In the genomic region with DNA sequence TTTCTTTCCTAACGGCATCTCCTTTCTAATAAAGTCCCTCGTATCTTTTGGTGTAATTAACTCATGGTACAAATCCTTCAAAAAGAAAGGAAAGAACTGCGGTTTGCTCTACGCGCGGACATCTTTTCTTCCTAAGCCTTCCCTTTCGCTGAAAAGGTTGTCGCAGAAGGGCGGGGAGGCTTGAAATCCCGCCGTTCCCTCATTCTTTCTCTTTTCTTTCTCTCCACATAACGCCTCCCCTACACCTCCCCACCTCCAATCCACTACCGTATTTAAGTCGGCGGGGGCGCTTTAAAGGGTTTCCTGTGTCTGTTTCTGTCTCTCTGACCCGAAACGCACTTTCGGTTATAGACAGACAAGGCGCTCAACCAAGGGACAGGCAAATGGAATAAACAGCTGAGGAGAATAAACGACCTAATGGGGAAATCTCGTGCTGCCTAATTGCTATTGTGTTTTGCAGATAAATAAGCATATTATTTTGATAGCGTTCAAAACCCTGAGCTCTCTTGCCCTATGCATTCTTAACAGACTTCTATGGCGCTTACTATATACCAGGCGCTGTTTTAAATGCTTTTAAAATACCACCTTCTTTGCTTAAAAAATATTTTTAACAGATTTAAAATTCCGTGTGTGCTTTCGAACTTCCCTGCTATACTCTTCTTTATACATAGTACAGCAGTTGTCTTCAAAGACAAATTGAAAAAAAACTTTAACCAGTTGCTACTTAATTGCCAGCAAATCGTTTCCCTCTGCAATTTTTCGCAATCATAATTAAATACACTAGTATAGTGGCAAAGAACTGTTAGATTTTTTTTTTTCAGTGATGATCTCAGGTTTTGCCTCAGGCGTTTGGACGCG, we compare ENCODE assay signal across 7 cellular contexts. TPM values are rescaled to one million over a fixed set of nuclear protein-coding genes. Genes with fewer than 3 reads are reported as not detected.
DNase-seq lines count a peak whose midpoint lies in the region; ATAC-seq and TF ChIP-seq lines count a peak whose summit lies in the region.

No MANE protein-coding gene starts in this region.

- H3K27ac Mint-ChIP-seq in stimulated activated naive CD8-positive, alpha-beta T cell treated with anti-CD3 and anti-CD28 coated beads, Interleukin-15, amount 100 ng/mL, for 72 hours = no peak overlapping the region

- H3K4me1 Mint-ChIP-seq in stimulated activated naive CD8-positive, alpha-beta T cell treated with anti-CD3 and anti-CD28 coated beads, Interleukin-15, amount 100 ng/mL, for 72 hours = peaks cover 31% of the 10 kb centered on the region

- H3K27me3 Mint-ChIP-seq in stimulated activated naive CD8-positive, alpha-beta T cell treated with anti-CD3 and anti-CD28 coated beads, Interleukin-15, amount 100 ng/mL, for 72 hours = peaks cover 71% of the 10 kb centered on the region

- no peak for TF ChIP-seq CTCF in esophagus muscularis mucosa (IDR thresholded peaks at IDR 0.05)

- ATAC-seq in GM18508 (IDR thresholded peaks at IDR 0.05; ENCODE audit: insufficient read depth, unreplicated experiment) = peak; percentile 45
- ATAC-seq in HG02642 (IDR thresholded peaks at IDR 0.05; ENCODE audit: poor library complexity, unreplicated experiment) = peak; percentile 54
- ATAC-seq in stimulated activated naive CD8-positive, alpha-beta T cell treated with anti-CD3 and anti-CD28 coated beads, Interleukin-15, amount 100 ng/mL, for 72 hours = peak; percentile 74

- H3K27me3 ChIP-seq in esophagus muscularis mucosa = peaks cover 0 to 60% (median 7%) of the 10 kb centered on the region in 4 donors

- intact Hi-C loops in esophagus muscularis mucosa (cut with DNase I) = no loop called here

- peak overlapping the region; percentile 85 to 90 (median 88) for H3K27ac ChIP-seq in esophagus muscularis mucosa (replicated peaks in 1 of 4)

- H3K4me1 ChIP-seq in esophagus muscularis mucosa = peaks cover 0 to 46% (median 40%) of the 10 kb centered on the region in 4 donors

- DNase-seq in NCI-H2171 treated with DMSO at 0.1 percent for 48 hours (lab: John Stamatoyannopoulos, UW) = peak; percentile 88
- DNase-seq in activated T-cell treated with anti-CD3 and anti-CD28 coated beads for 1 hour (ENCODE audit: low read depth) = peak; percentile 55
- no peak for DNase-seq in esophagus muscularis mucosa (ENCODE audit: extremely low spot score)
- peak; percentile 45 for DNase-seq in myocyte (ENCODE audit: low read depth)
- peak; percentile 60 to 66 for DNase-seq in stimulated activated naive CD8-positive, alpha-beta T cell treated with anti-CD3 and anti-CD28 coated beads, Interleukin-15, amount 100 ng/mL, for 72 hours

- H3K4me3 ChIP-seq in esophagus muscularis mucosa = peak overlapping the region; percentile 76 to 79 (median 78)

- H3K9me3 ChIP-seq in esophagus muscularis mucosa = no peaks in the 10 kb centered on the region

- H3K4me3 Mint-ChIP-seq in stimulated activated naive CD8-positive, alpha-beta T cell treated with anti-CD3 and anti-CD28 coated beads, Interleukin-15, amount 100 ng/mL, for 72 hours = peak overlapping the region; percentile 82 to 85

- TF ChIP-seq EP300 in esophagus muscularis mucosa (IDR thresholded peaks at IDR 0.05) = no peak

- 17% methylated on average over 32 of the region's 32 CpGs for WGBS in esophagus muscularis mucosa

- no peaks in the 10 kb centered on the region for H3K36me3 ChIP-seq in esophagus muscularis mucosa

- TF ChIP-seq POLR2A in esophagus muscularis mucosa (IDR thresholded peaks at IDR 0.05; ENCODE audit: low read depth) = no peak

- H3K9me3 Mint-ChIP-seq in stimulated activated naive CD8-positive, alpha-beta T cell treated with anti-CD3 and anti-CD28 coated beads, Interleukin-15, amount 100 ng/mL, for 72 hours = no peaks in the 10 kb centered on the region

RNA-seq across cellular contexts. Expression of a gene that starts 2.5 kb away (rescaled TPM):
- total RNA-seq in esophagus muscularis mucosa (1 to 10 TPM; 1.7 to 3.1 (median 2.3) TPM), myocyte (0.08 TPM in 1 of 2 replicates, not detected in the other)
- polyA plus RNA-seq in myocyte (2012) = not detected

RNA-seq across cellular contexts. Expression of a gene that starts 43.8 kb away (rescaled TPM):
- total RNA-seq in esophagus muscularis mucosa (10 to 100 TPM; 15.4 to 29.0 (median 19.9) TPM), myocyte (7.8 and 8.5 TPM in 2 replicates)
- 13.5 TPM for polyA plus RNA-seq in myocyte (2012)
